ENCODE assay signal across 1 cellular context in the genomic region with DNA sequence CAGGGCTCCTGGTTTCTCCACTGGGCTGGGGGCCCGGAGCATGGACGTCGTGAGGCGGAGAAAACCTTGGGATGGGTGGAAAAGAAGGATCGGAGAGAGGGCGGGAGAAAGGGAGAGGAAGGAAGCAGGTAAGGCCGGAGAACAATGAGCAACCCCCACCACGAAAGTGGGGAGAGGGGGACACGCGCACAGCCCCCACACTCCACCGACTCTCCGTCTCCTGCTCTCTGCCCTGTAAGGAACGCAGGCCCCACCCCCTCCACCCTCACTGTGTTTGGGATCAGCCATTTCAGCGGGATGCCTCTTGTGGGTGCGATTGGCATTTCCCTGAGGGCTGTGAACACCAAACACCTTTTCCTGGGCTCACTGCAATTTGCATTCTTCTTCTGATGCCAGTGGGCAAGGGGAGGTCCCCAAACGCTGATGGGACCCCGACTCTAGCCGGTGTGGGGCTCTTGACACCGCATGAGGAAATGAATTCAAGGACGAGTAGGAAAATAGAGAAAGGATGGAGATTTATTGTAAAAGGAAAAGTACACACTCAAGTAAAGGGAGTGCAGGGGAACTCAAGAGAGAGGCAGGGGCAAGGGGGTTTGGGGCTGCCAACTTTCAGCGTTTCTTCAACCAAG.
TF ChIP-seq lines count a peak whose summit lies in the region.

No MANE protein-coding gene starts in this region.

TF ChIP-seq in endothelial cell of umbilical vein, 7 proteins besides CTCF, POLR2A, EP300 and RAD21:
- TF ChIP-seq EZH2 (IDR thresholded peaks at IDR 0.05; ENCODE audit: borderline replicate concordance, low read depth, low read length, severe bottlenecking) (peak; percentile 58), JUN (IDR thresholded peaks at IDR 0.05; ENCODE audit: borderline replicate concordance, insufficient read depth, insufficient read length, low read depth) (no peak), FOS (IDR thresholded peaks at IDR 0.05; ENCODE audit: borderline replicate concordance, insufficient read depth, low read length) (no peak)
